10 cellular contexts compared by ENCODE assay signal in the genomic region with DNA sequence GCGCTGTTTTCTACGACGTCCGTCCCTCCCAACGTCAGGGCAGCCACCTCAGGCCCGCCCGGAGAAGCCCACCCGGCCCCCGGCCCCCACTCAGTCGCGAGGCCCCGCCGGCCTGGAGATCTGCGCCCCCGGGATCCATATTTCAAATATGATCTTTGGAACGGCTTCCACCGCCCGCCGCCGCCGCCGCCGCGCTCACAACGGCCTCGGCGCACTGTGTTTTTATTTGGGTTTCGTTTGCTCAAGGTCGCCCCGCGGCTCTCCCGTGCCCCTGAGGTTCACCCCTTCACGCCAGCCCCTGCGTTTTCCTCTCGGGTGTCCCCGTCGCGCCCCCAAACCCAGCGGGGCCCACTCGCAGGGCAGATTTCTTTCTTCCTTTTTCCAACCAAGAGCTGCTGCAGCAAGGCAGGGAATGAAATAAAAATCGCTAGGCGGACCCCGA. TPM values are rescaled to one million over a fixed set of nuclear protein-coding genes. Genes with fewer than 3 reads are reported as not detected.
DNase-seq lines count a peak whose midpoint lies in the region; ATAC-seq and TF ChIP-seq lines count a peak whose summit lies in the region.
"Had no signal": no experiment of that assay in that cellular context is flagged by ENCODE, and none has a peak within 500 bp of the region (broad histone marks: within the 10 kb centered on the region; RNA-seq: fewer than 3 reads in every experiment).

No MANE protein-coding gene starts in this region.

- peaks cover 84% of the 10 kb centered on the region for H3K27me3 Mint-ChIP-seq in WTC11 (ENCODE audit: low read depth)

- H3K4me3 ChIP-seq in GM06990 (replicated peaks; ENCODE audit: low read depth, low read length) (peak overlapping the region; percentile 44), foreskin fibroblast (ENCODE audit: low read depth in 1 of 2, low read length in 2 of 2) (peak overlapping the region; percentile 46 to 47), skeletal muscle cell (ENCODE audit: low read depth, low read length) (peak overlapping the region; percentile 54)
- H3K4me3 ChIP-seq: HAP-1 had no signal

- no peaks in the 10 kb centered on the region for H3K36me3 Mint-ChIP-seq in WTC11

- H3K9me3 Mint-ChIP-seq in WTC11: no peaks in the 10 kb centered on the region

- H3K4me3 Mint-ChIP-seq in WTC11: peak overlapping the region; percentile 68

- TF ChIP-seq CTCF in GM06990 (IDR thresholded peaks at IDR 0.05; ENCODE audit: insufficient read depth, low read length, poor library complexity, severe bottlenecking): no peak
- TF ChIP-seq CTCF in WTC11 (IDR thresholded peaks at IDR 0.05): no peak
- TF ChIP-seq CTCF in foreskin fibroblast (IDR thresholded peaks at IDR 0.05; ENCODE audit: low read depth, low read length): no peak

- ATAC-seq in WTC11 (no peak), HG03442 (IDR thresholded peaks at IDR 0.05; ENCODE audit: unreplicated experiment) (no peak)

- no peaks in the 10 kb centered on the region for H3K36me3 ChIP-seq in GM06990 (ENCODE audit: control insufficient read depth, insufficient read depth, low read length)
- H3K36me3 ChIP-seq: HAP-1 had no signal

- DNase-seq in GM06990 (ENCODE audit: extremely low read depth, insufficient read length) (no peak), WTC11 (ENCODE audit: low spot score) (no peak), foreskin fibroblast (peak in 1 of 2 donors; percentile 36), skeletal muscle cell (ENCODE audit: low read depth) (no peak), NCI-H2081 (lab: John Stamatoyannopoulos, UW) (no peak), activated gamma-delta T cell treated with Interleukin-2 at 50 U/mL for 16 hours (no peak), NCI-H146 (lab: John Stamatoyannopoulos, UW) (no peak)
- DNase-seq: activated CD4-positive, CD25-positive, alpha-beta regulatory T cell treated with anti-CD3 and anti-CD28 coated beads, Interleukin-2, amount 50 U/mL, for 72 hours had no signal

- CTCF ChIA-PET in WTC11 (lab: Charles Lee): interaction anchor here (1.3 to 9.0 kb wide), 10 partner anchors 8 to 128 kb away, joined by 3 to 221 read pairs (median 8); no protein-coding TSS in a partner anchor

- POLR2A ChIA-PET in WTC11 (lab: Charles Lee): no interaction called here

- H3K27me3 ChIP-seq in GM06990 (replicated peaks; ENCODE audit: control insufficient read depth, insufficient read depth, low read length): peaks cover under 1% of the 10 kb centered on the region

- peaks cover 10% of the 10 kb centered on the region for H3K4me1 Mint-ChIP-seq in WTC11

- no peak overlapping the region for H3K27ac Mint-ChIP-seq in WTC11

TF ChIP-seq in WTC11, 78 proteins besides CTCF, POLR2A, EP300 and RAD21:
- no peak for TF ChIP-seq ZNF671 (CRISPR knock-in tag; IDR thresholded peaks at IDR 0.05)

RNA-seq across cellular contexts. Expression of gene CBX4, which starts 4.3 kb away (rescaled TPM):
- 3.2 to 3.9 TPM (median 3.3 TPM) in 3 replicates for total RNA-seq in WTC11 (2021)

RNA-seq across cellular contexts. Expression of gene CBX8, which starts 46.6 kb away (rescaled TPM):
- 1.8 to 2.1 TPM (median 2.0 TPM) in 3 replicates for total RNA-seq in WTC11 (2021)
